8 cellular contexts compared by ENCODE assay signal in the genomic region with DNA sequence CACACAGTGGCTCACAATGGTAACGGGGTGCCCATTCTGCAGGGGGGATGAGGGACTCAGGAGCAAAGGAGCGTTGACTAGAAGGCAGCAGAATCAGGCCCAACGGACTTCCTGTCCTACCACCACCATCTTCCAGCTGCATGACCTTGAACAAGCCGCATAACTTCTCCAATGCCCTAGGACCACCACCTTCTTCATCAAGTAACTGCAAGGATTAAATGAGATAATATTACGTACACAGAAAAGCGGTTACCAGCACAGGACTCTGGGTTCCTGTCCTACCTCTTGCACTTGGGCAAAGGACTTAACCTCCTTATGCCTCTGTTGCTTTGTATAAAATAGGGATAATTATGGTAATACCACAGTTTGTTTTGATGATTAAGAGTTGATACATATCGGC.
"Had no signal": no experiment of that assay in that cellular context is flagged by ENCODE, and none has a peak within 500 bp of the region (broad histone marks: within the 10 kb centered on the region; RNA-seq: fewer than 3 reads in every experiment).

No MANE protein-coding gene starts in this region.

- H3K9me3 Mint-ChIP-seq: HFFc6 had no signal

- DNase-seq: GM23248, GOT3, H7, HCEC 1CT, HFFc6, IMR-90, KG1 had no signal

- H3K4me3 Mint-ChIP-seq: HFFc6 had no signal

- H3K27ac ChIP-seq: GM23248 had no signal

- H3K9ac ChIP-seq: GM23248 had no signal

- H3K27ac Mint-ChIP-seq: HFFc6 had no signal

- H3K4me3 ChIP-seq: GM23248, K562 had no signal

- H2AFZ ChIP-seq: GM23248 had no signal
